In the genomic region with DNA sequence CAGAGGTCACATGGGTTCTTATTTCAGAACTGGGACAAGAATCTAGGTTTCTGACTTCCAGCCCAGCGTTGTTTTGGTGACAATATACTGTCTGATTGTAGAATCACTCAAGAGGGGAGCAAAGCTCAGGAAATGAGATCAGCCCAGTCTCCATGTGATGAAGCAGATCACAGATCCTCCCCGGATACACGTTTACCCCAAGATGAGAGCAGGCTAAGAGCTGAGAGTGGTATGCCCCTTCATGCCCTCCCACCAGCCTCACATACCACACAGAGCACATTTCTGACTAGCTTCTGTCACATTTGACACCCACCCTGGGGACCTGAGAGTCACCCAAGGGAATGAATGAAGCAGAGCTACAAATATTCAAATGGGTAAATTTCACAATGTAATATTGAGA, we compare ENCODE assay signal across 14 cellular contexts. TPM values are rescaled to one million over a fixed set of nuclear protein-coding genes. Genes with fewer than 3 reads are reported as not detected.
DNase-seq lines count a peak whose midpoint lies in the region; ATAC-seq and TF ChIP-seq lines count a peak whose summit lies in the region.
"Had no signal": no experiment of that assay in that cellular context is flagged by ENCODE, and none has a peak within 500 bp of the region (broad histone marks: within the 10 kb centered on the region; RNA-seq: fewer than 3 reads in every experiment).

No MANE protein-coding gene starts in this region.

- DNase-seq in RWPE2 (ENCODE audit: low spot score) (no peak), caudate nucleus (lab: John Stamatoyannopoulos, UW) (peak in 7 of 61 donors; percentile 4 to 24 (median 14)), cardiac septum (ENCODE audit: low spot score) (no peak), testis (no peak), chondrocyte (ENCODE audit: low spot score) (no peak)
- peak; percentile 35 for DNase-seq in activated CD4-positive, alpha-beta T cell treated with anti-CD3 and anti-CD28 coated beads, Interleukin-2, amount 50 U/mL, for 1 hour
- peak; percentile 17 to 49 for DNase-seq in stimulated activated CD8-positive, alpha-beta memory T cell treated with anti-CD3 and anti-CD28 coated beads, Interleukin-7, amount 100 ng/mL, for 4 hours (ENCODE audit: low read depth in 2 of 2)
- DNase-seq: GOT3, NCI-H1105 treated with DMSO at 0.1 percent for 48 hours had no signal

- peaks cover 3% of the 10 kb centered on the region for H3K9me3 Mint-ChIP-seq in chondrocyte (ENCODE audit: low read depth)

- intact Hi-C loops in cardiac septum (cut with DNase I) (no loop called here), testis (cut with DNase I; ENCODE audit: low total_unique reads) (no loop called here)

- H3K9me3 ChIP-seq in RWPE2 (ENCODE audit: severe bottlenecking) (no peaks in the 10 kb centered on the region), testis (no peaks in the 10 kb centered on the region)

- no peak for TF ChIP-seq POLR2A in testis (IDR thresholded peaks at IDR 0.05)

- H3K27me3 ChIP-seq in RWPE2 (ENCODE audit: insufficient read depth, poor library complexity, severe bottlenecking) = peaks cover 8% of the 10 kb centered on the region
- H3K27me3 ChIP-seq in testis = no peaks in the 10 kb centered on the region

- H3K4me1 ChIP-seq in RWPE2 (ENCODE audit: insufficient read depth, poor library complexity, severe bottlenecking) (peaks cover 14% of the 10 kb centered on the region), testis (no peaks in the 10 kb centered on the region)

- TF ChIP-seq CTCF in RWPE2 (IDR thresholded peaks at IDR 0.05; ENCODE audit: poor library complexity, severe bottlenecking) (no peak), testis (IDR thresholded peaks at IDR 0.05) (no peak), chondrocyte (IDR thresholded peaks at IDR 0.05) (no peak)

- no peaks in the 10 kb centered on the region for H3K4me1 Mint-ChIP-seq in chondrocyte (ENCODE audit: low read depth)

- H3K36me3 Mint-ChIP-seq in chondrocyte (ENCODE audit: low read depth) = peaks cover 2% of the 10 kb centered on the region
- H3K36me3 Mint-ChIP-seq: brain had no signal

- H3K36me3 ChIP-seq in RWPE2 (ENCODE audit: low read depth) (no peaks in the 10 kb centered on the region), testis (ENCODE audit: low read depth, missing control alignments) (no peaks in the 10 kb centered on the region)

- H3K27ac ChIP-seq in RWPE2 (ENCODE audit: poor library complexity, severe bottlenecking) (no peak overlapping the region), caudate nucleus (ENCODE audit: low read depth, low read length) (peak overlapping the region; percentile 52), testis (no peak overlapping the region)
- H3K27ac ChIP-seq: C4-2B had no signal

- ATAC-seq in RWPE2 (ENCODE audit: low read depth) (peak; percentile 12; the same call in 1 of the 3 replicates), HG02870 (IDR thresholded peaks at IDR 0.05; ENCODE audit: unreplicated experiment) (no peak)
- ATAC-seq: K562 had no signal

- no peak overlapping the region for H3K4me3 ChIP-seq in RWPE2 (ENCODE audit: severe bottlenecking)
- H3K4me3 ChIP-seq in testis = no peak overlapping the region
- H3K4me3 ChIP-seq: K562 had no signal

- H3K4me3 Mint-ChIP-seq in chondrocyte (ENCODE audit: unreplicated experiment) = no peak overlapping the region
- H3K4me3 Mint-ChIP-seq: brain had no signal

- no peak overlapping the region for H3K27ac Mint-ChIP-seq in chondrocyte (ENCODE audit: unreplicated experiment)
- H3K27ac Mint-ChIP-seq: brain, progenitor cell of endocrine pancreas had no signal

- 78 to 87% methylated on average over 3 of the region's 3 CpGs for WGBS in testis, 2 donors

- peaks cover 43% of the 10 kb centered on the region for H3K27me3 Mint-ChIP-seq in chondrocyte (ENCODE audit: low read depth)

RNA-seq across cellular contexts. Expression of a gene that starts 27.1 kb away (rescaled TPM):
- total RNA-seq in cardiac septum (0.24 TPM), testis (1 to 10 TPM; 2.5 to 3.0 TPM), chondrocyte (0.13 to 0.15 TPM in 2 of 3 replicates, not detected in the other)
- polyA plus RNA-seq in testis (ENCODE audit: insufficient read depth, low read depth, low replicate concordance) = 2.9 TPM

Comparison
In these comparisons a context has a peak if more than half of its experiments do, and no peak if none do; other contexts are left out.
1. DNase-seq: peak in activated CD4-positive, alpha-beta T cell treated with anti-CD3 and anti-CD28 coated beads, Interleukin-2, amount 50 U/mL, for 1 hour (single experiment) and stimulated activated CD8-positive, alpha-beta memory T cell treated with anti-CD3 and anti-CD28 coated beads, Interleukin-7, amount 100 ng/mL, for 4 hours (2 of 2); none in RWPE2 (single experiment), cardiac septum (single experiment), testis (single experiment) and chondrocyte (single experiment).